ENCODE assay signal across 10 cellular contexts in the genomic region with DNA sequence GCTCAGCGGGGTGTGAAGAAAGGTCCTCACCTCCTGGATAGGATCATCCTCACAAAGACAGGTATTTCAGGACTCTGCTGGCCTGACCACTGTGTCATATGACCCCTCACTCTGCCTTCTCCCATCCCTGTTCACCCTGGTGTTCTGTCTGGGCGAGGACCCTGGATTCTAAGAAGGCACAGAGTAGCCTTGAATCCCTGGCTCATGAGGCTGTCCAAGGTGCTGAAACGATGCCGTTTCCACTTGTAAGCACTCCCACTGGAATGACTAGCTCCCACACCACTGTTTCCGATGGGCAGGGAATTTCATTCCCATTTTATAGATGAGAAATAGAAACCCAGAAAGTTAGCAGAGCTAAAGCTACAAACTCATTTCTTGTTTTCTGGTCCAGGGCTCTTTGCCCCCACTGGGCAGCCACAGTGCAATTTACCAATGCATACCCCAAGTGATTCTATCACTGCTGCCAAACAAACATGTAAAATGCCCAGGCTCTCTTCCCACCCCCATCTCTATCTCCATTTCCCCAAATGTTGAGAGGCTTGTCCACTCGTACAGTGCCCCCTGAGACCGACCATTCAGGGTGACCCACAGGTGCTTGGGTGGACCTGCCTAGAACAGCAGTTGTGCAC.
A peak's percentile ranks its signal among the peaks of the same experiment; 100 is the strongest.
DNase-seq lines count a peak whose midpoint lies in the region; ATAC-seq and TF ChIP-seq lines count a peak whose summit lies in the region.
"Had no signal": no experiment of that assay in that cellular context is flagged by ENCODE, and none has a peak within 500 bp of the region (broad histone marks: within the 10 kb centered on the region; RNA-seq: fewer than 3 reads in every experiment).

No MANE protein-coding gene starts in this region.

- no peaks in the 10 kb centered on the region for H3K9me2 ChIP-seq in Karpas-422 (replicated peaks; ENCODE audit: insufficient read depth, low read length)

- no peak overlapping the region for H3K9ac ChIP-seq in Karpas-422 (ENCODE audit: low read length)

- no peaks in the 10 kb centered on the region for H4K20me1 ChIP-seq in Karpas-422 (ENCODE audit: insufficient read depth, low read depth, low read length)

- H2AFZ ChIP-seq in Karpas-422 (ENCODE audit: low read length), result no peak overlapping the region

- in situ Hi-C loops in brain microvascular endothelial cell (cut with HindIII; ENCODE audit: low pct_ligation_motif_present, low sequenced_read_pairs), result no loop called here

- H3K4me2 ChIP-seq in Karpas-422 (ENCODE audit: low read depth, low read length, poor library complexity, severe bottlenecking), result no peak overlapping the region

- H3K9me3 ChIP-seq in Karpas-422 (ENCODE audit: low read length) (no peaks in the 10 kb centered on the region), left lung (no peaks in the 10 kb centered on the region)
- H3K9me3 ChIP-seq: neutrophil had no signal

- H3K27ac ChIP-seq in Karpas-422 (ENCODE audit: low read length), result no peak overlapping the region
- no peak overlapping the region for H3K27ac ChIP-seq in brain microvascular endothelial cell
- H3K27ac ChIP-seq in left lung, result no peak overlapping the region
- H3K27ac ChIP-seq: neutrophil had no signal

- ATAC-seq in left lung (peak; percentile 58), HG02610 (IDR thresholded peaks at IDR 0.05; ENCODE audit: unreplicated experiment) (no peak), HG02798 (IDR thresholded peaks at IDR 0.05; ENCODE audit: poor library complexity, unreplicated experiment) (no peak)

- H3K27me3 ChIP-seq in Karpas-422 (ENCODE audit: low read length) (no peaks in the 10 kb centered on the region), brain microvascular endothelial cell (replicated peaks) (no peaks in the 10 kb centered on the region), left lung (no peaks in the 10 kb centered on the region)

- H3K4me3 ChIP-seq in Karpas-422 (ENCODE audit: low read length), result no peak overlapping the region
- no peak overlapping the region for H3K4me3 ChIP-seq in brain microvascular endothelial cell (ENCODE audit: low read depth, low read length)
- no peak overlapping the region for H3K4me3 ChIP-seq in left lung

- H3K36me3 ChIP-seq in Karpas-422 (ENCODE audit: insufficient read depth, low read length), result no peaks in the 10 kb centered on the region
- no peaks in the 10 kb centered on the region for H3K36me3 ChIP-seq in brain microvascular endothelial cell (replicated peaks)
- no peaks in the 10 kb centered on the region for H3K36me3 ChIP-seq in left lung
- H3K36me3 ChIP-seq: neutrophil had no signal

- DNase-seq in ELR (ENCODE audit: low read depth), result peak; percentile 56
- DNase-seq in Karpas-422, result peak; percentile 55
- DNase-seq in brain microvascular endothelial cell, result peak; percentile 59
- no peak for DNase-seq in left lung
- no peak for DNase-seq in COLO668 (lab: John Stamatoyannopoulos, UW; ENCODE audit: unreplicated experiment)
- DNase-seq in hippocampal formation (lab: John Stamatoyannopoulos, UW), result no peak
- DNase-seq: NCI-H2171 had no signal

- TF ChIP-seq CTCF in brain microvascular endothelial cell (IDR thresholded peaks at IDR 0.05; ENCODE audit: low read depth, low read length, missing control alignments) (no peak), left lung (IDR thresholded peaks at IDR 0.05) (no peak)

- peaks cover 5% of the 10 kb centered on the region for H3K4me1 ChIP-seq in Karpas-422 (ENCODE audit: low read length)
- no peaks in the 10 kb centered on the region for H3K4me1 ChIP-seq in left lung

- no peaks in the 10 kb centered on the region for H3K79me2 ChIP-seq in Karpas-422 (ENCODE audit: low read length)

- intact Hi-C loops in left lung (cut with DNase I), result no loop called here

Comparison
In these comparisons a context has a peak if more than half of its experiments do, and no peak if none do; other contexts are left out.
1. DNase-seq: peak in ELR (single experiment), Karpas-422 (single experiment) and brain microvascular endothelial cell (single experiment); none in left lung (0 of 2), COLO668 (single experiment) and hippocampal formation (0 of 2).